ENCODE assay signal across 13 cellular contexts in the genomic region with DNA sequence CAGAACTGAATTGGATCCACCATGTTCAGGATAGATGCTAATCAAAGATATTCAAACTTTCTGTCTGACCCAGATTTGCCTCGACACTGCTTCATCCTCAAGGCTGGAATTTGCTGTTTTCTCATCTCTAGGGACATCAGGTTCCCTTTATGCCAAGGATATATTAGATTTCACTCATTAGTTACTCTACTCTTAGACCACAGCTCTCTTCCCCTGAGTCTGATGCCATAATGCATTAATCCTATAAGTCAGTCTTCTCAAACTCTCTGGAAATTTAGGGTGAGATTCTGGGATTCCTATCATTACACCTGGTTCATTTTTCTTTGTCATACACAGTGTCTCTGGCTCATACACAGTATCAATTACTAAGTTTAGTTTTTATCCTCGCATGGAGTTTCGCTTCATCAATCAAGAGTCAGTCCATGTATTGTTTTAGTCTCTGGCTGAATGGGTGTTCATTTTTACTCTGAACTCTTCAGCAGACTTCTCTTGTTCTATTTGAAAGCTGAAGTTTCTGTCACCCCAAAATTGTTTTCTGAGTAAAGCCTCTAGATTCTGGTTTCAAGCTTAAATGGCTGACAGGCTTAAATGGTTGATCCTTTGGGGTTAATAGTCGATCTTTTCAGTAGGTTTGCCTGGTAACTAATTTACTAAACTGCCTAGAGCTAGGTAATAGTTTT. TPM values are rescaled to one million over a fixed set of nuclear protein-coding genes. Genes with fewer than 3 reads are reported as not detected.
DNase-seq lines count a peak whose midpoint lies in the region; ATAC-seq and TF ChIP-seq lines count a peak whose summit lies in the region.
"Had no signal": no experiment of that assay in that cellular context is flagged by ENCODE, and none has a peak within 500 bp of the region (broad histone marks: within the 10 kb centered on the region; RNA-seq: fewer than 3 reads in every experiment).

No MANE protein-coding gene starts in this region.

- peaks cover 39% of the 10 kb centered on the region for H3K4me1 Mint-ChIP-seq in nephron progenitor cell
- peaks cover 30% of the 10 kb centered on the region for H3K4me1 Mint-ChIP-seq in WTC11

- TF ChIP-seq POLR2A in Peyer's patch (IDR thresholded peaks at IDR 0.05): no peak

- peak overlapping the region in 3 of 4 donors; percentile 23 to 70 (median 30) for H3K27ac ChIP-seq in Peyer's patch
- H3K27ac ChIP-seq: thoracic aorta had no signal

- TF ChIP-seq CTCF in GM13976 (IDR thresholded peaks at IDR 0.05; ENCODE audit: borderline replicate concordance, control extremely low read depth, extremely low read depth, insufficient read depth, missing control alignments) (no peak), Peyer's patch (IDR thresholded peaks at IDR 0.05) (no peak), nephron progenitor cell (IDR thresholded peaks at IDR 0.05) (no peak), WTC11 (IDR thresholded peaks at IDR 0.05) (no peak)

- no peaks in the 10 kb centered on the region for H3K36me3 ChIP-seq in Peyer's patch
- H3K36me3 ChIP-seq: thoracic aorta had no signal

- CTCF ChIA-PET in WTC11 (lab: Charles Lee): no interaction called here

- H3K27me3 Mint-ChIP-seq in nephron progenitor cell (ENCODE audit: low read depth, poor library complexity) (no peaks in the 10 kb centered on the region), WTC11 (ENCODE audit: low read depth) (no peaks in the 10 kb centered on the region)
- H3K27me3 Mint-ChIP-seq: B cell had no signal

- no peaks in the 10 kb centered on the region for H3K9me3 Mint-ChIP-seq in nephron progenitor cell
- H3K9me3 Mint-ChIP-seq in WTC11: no peaks in the 10 kb centered on the region

- H3K4me3 Mint-ChIP-seq in nephron progenitor cell: peak overlapping the region; percentile 7
- no peak overlapping the region for H3K4me3 Mint-ChIP-seq in WTC11
- H3K4me3 Mint-ChIP-seq: B cell had no signal

- DNase-seq in GM13976 (ENCODE audit: low spot score) (peak; percentile 34), Peyer's patch (no peak), nephron progenitor cell (no peak), GM19240 (ENCODE audit: insufficient read length, low spot score) (no peak), NOMO-1 treated with DMSO at 0.1 percent for 48 hours (lab: John Stamatoyannopoulos, UW; ENCODE audit: unreplicated experiment) (no peak), WTC11 (ENCODE audit: low spot score) (no peak)
- no peak for DNase-seq in stimulated activated naive CD4-positive, alpha-beta T cell (lab: John Stamatoyannopoulos, UW)
- DNase-seq: mammary epithelial cell, NCI-H1930 had no signal

- peaks cover 0 to 12% (median 0%) of the 10 kb centered on the region in 4 donors for H3K4me1 ChIP-seq in Peyer's patch

- peak overlapping the region; percentile 62 for H3K27ac Mint-ChIP-seq in nephron progenitor cell
- no peak overlapping the region for H3K27ac Mint-ChIP-seq in WTC11
- H3K27ac Mint-ChIP-seq: B cell had no signal

- no peaks in the 10 kb centered on the region for H3K27me3 ChIP-seq in Peyer's patch

- H3K36me3 Mint-ChIP-seq in nephron progenitor cell (ENCODE audit: low read depth) (no peaks in the 10 kb centered on the region), WTC11 (no peaks in the 10 kb centered on the region)

- POLR2A ChIA-PET in WTC11 (lab: Charles Lee): interaction anchor here (0.8 to 2.8 kb wide), 2 partner anchors 9 to 10 kb away, joined by 4 to 8 read pairs; a partner anchor contains a TSS

- H3K4me3 ChIP-seq in Peyer's patch: peak overlapping the region in 1 of 4 donors; percentile 26
- H3K4me3 ChIP-seq: thoracic aorta had no signal

- no peaks in the 10 kb centered on the region for H3K9me3 ChIP-seq in Peyer's patch
- H3K9me3 ChIP-seq: thoracic aorta had no signal

- in situ Hi-C loops in GM13976 (cut with MboI; ENCODE audit: low sequenced_read_pairs, unreplicated experiment): no loop called here

- ATAC-seq in GM21786 (IDR thresholded peaks at IDR 0.05; ENCODE audit: unreplicated experiment) (peak; percentile 48), WTC11 (no peak)

TF ChIP-seq in WTC11, 78 proteins besides CTCF, POLR2A, EP300 and RAD21 (continues in another document):
- TF ChIP-seq, protein P1, sequence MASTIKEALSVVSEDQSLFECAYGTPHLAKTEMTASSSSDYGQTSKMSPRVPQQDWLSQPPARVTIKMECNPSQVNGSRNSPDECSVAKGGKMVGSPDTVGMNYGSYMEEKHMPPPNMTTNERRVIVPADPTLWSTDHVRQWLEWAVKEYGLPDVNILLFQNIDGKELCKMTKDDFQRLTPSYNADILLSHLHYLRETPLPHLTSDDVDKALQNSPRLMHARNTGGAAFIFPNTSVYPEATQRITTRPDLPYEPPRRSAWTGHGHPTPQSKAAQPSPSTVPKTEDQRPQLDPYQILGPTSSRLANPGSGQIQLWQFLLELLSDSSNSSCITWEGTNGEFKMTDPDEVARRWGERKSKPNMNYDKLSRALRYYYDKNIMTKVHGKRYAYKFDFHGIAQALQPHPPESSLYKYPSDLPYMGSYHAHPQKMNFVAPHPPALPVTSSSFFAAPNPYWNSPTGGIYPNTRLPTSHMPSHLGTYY (CRISPR knock-in tag; IDR thresholded peaks at IDR 0.05): no peak
- TF ChIP-seq MXD4 (CRISPR knock-in tag; IDR thresholded peaks at IDR 0.05; ENCODE audit: borderline replicate concordance) (no peak), EMX1 (CRISPR knock-in tag; IDR thresholded peaks at IDR 0.05) (no peak), NR3C1 (CRISPR knock-in tag; conservative IDR thresholded peaks at IDR 0.05; ENCODE audit: low read depth) (no peak), TEAD4 (CRISPR knock-in tag; IDR thresholded peaks at IDR 0.05) (no peak), ZNF671 (CRISPR knock-in tag; IDR thresholded peaks at IDR 0.05) (no peak), ELF4 (CRISPR knock-in tag; IDR thresholded peaks at IDR 0.05; ENCODE audit: low read depth) (no peak), TEAD1 (CRISPR knock-in tag; IDR thresholded peaks at IDR 0.05) (no peak), CREB1 (CRISPR knock-in tag; IDR thresholded peaks at IDR 0.05) (no peak), NR1H2 (CRISPR knock-in tag; IDR thresholded peaks at IDR 0.05) (no peak), GABPB1 (CRISPR knock-in tag; IDR thresholded peaks at IDR 0.05) (no peak), ETV6 (CRISPR knock-in tag; IDR thresholded peaks at IDR 0.05) (no peak), CREM (CRISPR knock-in tag; IDR thresholded peaks at IDR 0.05) (no peak)
- TF ChIP-seq, protein P2, sequence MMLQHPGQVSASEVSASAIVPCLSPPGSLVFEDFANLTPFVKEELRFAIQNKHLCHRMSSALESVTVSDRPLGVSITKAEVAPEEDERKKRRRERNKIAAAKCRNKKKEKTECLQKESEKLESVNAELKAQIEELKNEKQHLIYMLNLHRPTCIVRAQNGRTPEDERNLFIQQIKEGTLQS (CRISPR knock-in tag; conservative IDR thresholded peaks at IDR 0.05): no peak
- TF ChIP-seq, protein P3, sequence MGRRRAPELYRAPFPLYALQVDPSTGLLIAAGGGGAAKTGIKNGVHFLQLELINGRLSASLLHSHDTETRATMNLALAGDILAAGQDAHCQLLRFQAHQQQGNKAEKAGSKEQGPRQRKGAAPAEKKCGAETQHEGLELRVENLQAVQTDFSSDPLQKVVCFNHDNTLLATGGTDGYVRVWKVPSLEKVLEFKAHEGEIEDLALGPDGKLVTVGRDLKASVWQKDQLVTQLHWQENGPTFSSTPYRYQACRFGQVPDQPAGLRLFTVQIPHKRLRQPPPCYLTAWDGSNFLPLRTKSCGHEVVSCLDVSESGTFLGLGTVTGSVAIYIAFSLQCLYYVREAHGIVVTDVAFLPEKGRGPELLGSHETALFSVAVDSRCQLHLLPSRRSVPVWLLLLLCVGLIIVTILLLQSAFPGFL (CRISPR knock-in tag; IDR thresholded peaks at IDR 0.05; ENCODE audit: borderline replicate concordance): no peak
- TF ChIP-seq, protein P4, sequence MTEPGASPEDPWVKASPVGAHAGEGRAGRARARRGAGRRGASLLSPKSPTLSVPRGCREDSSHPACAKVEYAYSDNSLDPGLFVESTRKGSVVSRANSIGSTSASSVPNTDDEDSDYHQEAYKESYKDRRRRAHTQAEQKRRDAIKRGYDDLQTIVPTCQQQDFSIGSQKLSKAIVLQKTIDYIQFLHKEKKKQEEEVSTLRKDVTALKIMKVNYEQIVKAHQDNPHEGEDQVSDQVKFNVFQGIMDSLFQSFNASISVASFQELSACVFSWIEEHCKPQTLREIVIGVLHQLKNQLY (CRISPR knock-in tag; IDR thresholded peaks at IDR 0.05): no peak
- TF ChIP-seq, protein P5, sequence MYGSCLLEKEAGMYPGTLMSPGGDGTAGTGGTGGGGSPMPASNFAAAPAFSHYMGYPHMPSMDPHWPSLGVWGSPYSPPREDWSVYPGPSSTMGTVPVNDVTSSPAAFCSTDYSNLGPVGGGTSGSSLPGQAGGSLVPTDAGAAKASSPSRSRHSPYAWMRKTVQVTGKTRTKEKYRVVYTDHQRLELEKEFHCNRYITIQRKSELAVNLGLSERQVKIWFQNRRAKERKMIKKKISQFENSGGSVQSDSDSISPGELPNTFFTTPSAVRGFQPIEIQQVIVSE (CRISPR knock-in tag; IDR thresholded peaks at IDR 0.05; ENCODE audit: borderline replicate concordance): no peak
- TF ChIP-seq, protein P6, sequence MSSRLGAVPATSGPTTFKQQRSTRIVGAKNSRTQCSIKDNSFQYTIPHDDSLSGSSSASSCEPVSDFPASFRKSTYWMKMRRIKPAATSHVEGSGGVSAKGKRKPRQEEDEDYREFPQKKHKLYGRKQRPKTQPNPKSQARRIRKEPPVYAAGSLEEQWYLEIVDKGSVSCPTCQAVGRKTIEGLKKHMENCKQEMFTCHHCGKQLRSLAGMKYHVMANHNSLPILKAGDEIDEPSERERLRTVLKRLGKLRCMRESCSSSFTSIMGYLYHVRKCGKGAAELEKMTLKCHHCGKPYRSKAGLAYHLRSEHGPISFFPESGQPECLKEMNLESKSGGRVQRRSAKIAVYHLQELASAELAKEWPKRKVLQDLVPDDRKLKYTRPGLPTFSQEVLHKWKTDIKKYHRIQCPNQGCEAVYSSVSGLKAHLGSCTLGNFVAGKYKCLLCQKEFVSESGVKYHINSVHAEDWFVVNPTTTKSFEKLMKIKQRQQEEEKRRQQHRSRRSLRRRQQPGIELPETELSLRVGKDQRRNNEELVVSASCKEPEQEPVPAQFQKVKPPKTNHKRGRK (CRISPR knock-in tag; IDR thresholded peaks at IDR 0.05; ENCODE audit: borderline replicate concordance): no peak

RNA-seq across cellular contexts. Expression of a gene that starts 9.3 kb away (rescaled TPM):
- total RNA-seq in Peyer's patch: 100 to 1,000 TPM; 106 to 139 (median 114) TPM
- total RNA-seq in WTC11 (2021): 13.5 to 17.4 TPM (median 16.1 TPM) in 3 replicates

RNA-seq across cellular contexts. Expression of a gene that starts 9.7 kb away (rescaled TPM):
- 10 to 100 TPM; 31.6 to 93.9 (median 61.6) TPM for total RNA-seq in Peyer's patch
- total RNA-seq in WTC11 (2021): 35.2 to 42.8 TPM (median 36.9 TPM) in 3 replicates

RNA-seq across cellular contexts. Expression of a gene that starts 13.3 kb away (rescaled TPM):
- total RNA-seq in Peyer's patch (1 to 10 TPM in 3 of 4 donors, not detected in 1; 1.2 to 4.9 (median 2.4) TPM), WTC11 (2021) (0.07 to 0.34 TPM in 2 of 3 replicates, not detected in the other)
- total RNA-seq: G401 had no signal
